1 cellular context compared by ENCODE assay signal in the genomic region with DNA sequence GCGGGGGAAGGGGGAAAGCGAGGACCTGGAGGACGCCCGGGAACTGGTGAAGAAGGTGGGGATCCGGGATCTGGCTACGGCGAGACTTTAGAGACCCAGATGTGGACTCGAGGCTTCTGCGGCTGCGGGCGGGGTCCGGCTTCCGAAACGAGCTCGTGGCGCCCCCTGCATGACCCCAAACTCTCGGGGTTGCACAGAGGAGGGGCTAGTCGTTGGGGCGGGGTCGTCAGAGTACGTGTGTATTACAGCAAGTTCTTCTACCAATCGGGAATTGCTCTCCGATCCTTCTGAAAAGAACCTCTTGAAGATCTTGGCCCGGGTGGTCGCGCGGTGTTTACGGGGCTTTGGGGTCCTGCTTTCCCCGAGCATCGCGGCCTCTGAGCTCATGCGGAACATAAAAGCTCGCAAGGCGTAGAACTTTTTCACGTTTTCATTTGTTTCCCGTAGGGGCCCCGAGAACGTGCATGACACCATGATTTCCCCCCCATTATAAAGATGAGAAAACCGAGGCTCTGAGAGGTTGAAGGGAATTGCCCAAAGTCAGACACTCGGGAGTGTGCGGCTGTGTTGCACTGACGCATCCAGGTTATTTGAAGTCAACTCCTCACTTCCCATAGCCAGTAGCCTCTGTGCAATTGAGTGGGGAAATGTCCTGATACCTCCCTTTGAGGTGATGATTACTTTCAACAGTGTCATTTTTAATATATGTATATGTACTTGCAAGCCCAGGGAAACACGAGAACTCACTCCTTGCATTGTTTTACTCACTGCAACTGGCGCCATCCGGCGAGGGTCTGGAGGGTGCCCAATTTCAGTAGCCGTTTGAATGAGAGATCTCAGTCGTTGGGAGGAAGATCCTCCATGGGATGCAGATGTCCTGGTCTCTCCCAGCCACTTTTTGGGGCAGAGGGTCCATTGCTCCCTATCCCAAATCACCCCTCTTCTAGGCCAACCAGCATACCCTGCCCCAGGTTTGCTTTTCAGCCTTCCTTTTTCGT.
TF ChIP-seq lines count a peak whose summit lies in the region.

A gene (minus strand): TSS at position 149 of the 998 bp plus-strand sequence. CDS start 512 bp downstream, outside the sequence.

TF ChIP-seq in GM23338, 12 proteins besides CTCF, POLR2A, EP300 and RAD21 (continued from another document):
- TF ChIP-seq, protein P1, sequence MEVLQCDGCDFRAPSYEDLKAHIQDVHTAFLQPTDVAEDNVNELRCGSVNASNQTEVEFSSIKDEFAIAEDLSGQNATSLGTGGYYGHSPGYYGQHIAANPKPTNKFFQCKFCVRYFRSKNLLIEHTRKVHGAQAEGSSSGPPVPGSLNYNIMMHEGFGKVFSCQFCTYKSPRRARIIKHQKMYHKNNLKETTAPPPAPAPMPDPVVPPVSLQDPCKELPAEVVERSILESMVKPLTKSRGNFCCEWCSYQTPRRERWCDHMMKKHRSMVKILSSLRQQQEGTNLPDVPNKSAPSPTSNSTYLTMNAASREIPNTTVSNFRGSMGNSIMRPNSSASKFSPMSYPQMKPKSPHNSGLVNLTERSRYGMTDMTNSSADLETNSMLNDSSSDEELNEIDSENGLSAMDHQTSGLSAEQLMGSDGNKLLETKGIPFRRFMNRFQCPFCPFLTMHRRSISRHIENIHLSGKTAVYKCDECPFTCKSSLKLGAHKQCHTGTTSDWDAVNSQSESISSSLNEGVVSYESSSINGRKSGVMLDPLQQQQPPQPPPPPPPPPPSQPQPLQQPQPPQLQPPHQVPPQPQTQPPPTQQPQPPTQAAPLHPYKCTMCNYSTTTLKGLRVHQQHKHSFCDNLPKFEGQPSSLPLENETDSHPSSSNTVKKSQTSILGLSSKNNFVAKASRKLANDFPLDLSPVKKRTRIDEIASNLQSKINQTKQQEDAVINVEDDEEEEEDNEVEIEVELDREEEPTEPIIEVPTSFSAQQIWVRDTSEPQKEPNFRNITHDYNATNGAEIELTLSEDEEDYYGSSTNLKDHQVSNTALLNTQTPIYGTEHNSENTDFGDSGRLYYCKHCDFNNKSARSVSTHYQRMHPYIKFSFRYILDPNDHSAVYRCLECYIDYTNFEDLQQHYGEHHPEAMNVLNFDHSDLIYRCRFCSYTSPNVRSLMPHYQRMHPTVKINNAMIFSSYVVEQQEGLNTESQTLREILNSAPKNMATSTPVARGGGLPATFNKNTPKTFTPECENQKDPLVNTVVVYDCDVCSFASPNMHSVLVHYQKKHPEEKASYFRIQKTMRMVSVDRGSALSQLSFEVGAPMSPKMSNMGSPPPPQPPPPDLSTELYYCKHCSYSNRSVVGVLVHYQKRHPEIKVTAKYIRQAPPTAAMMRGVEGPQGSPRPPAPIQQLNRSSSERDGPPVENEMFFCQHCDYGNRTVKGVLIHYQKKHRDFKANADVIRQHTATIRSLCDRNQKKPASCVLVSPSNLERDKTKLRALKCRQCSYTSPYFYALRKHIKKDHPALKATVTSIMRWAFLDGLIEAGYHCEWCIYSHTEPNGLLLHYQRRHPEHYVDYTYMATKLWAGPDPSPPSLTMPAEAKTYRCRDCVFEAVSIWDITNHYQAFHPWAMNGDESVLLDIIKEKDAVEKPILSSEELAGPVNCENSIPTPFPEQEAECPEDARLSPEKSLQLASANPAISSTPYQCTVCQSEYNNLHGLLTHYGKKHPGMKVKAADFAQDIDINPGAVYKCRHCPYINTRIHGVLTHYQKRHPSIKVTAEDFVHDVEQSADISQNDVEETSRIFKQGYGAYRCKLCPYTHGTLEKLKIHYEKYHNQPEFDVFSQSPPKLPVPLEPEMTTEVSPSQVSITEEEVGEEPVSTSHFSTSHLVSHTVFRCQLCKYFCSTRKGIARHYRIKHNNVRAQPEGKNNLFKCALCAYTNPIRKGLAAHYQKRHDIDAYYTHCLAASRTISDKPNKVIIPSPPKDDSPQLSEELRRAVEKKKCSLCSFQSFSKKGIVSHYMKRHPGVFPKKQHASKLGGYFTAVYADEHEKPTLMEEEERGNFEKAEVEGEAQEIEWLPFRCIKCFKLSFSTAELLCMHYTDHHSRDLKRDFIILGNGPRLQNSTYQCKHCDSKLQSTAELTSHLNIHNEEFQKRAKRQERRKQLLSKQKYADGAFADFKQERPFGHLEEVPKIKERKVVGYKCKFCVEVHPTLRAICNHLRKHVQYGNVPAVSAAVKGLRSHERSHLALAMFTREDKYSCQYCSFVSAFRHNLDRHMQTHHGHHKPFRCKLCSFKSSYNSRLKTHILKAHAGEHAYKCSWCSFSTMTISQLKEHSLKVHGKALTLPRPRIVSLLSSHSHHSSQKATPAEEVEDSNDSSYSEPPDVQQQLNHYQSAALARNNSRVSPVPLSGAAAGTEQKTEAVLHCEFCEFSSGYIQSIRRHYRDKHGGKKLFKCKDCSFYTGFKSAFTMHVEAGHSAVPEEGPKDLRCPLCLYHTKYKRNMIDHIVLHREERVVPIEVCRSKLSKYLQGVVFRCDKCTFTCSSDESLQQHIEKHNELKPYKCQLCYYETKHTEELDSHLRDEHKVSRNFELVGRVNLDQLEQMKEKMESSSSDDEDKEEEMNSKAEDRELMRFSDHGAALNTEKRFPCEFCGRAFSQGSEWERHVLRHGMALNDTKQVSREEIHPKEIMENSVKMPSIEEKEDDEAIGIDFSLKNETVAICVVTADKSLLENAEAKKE (CRISPR knock-in tag; IDR thresholded peaks at IDR 0.05), result no peak
- TF ChIP-seq POLR2AphosphoS5 (IDR thresholded peaks at IDR 0.05; ENCODE audit: low read depth) (peak; percentile 31; the same call in 1 of the 2 replicates), STAT1 (IDR thresholded peaks at IDR 0.05; ENCODE audit: unreplicated experiment) (no peak), EZH2phosphoT487 (IDR thresholded peaks at IDR 0.05; ENCODE audit: unreplicated experiment) (no peak), CREB1 (CRISPR knock-in tag; IDR thresholded peaks at IDR 0.05; ENCODE audit: low read depth) (peak; percentile 23; the same call in 1 of the 2 replicates), JUNB (IDR thresholded peaks at IDR 0.05; ENCODE audit: unreplicated experiment) (no peak)
- TF ChIP-seq, protein P2, sequence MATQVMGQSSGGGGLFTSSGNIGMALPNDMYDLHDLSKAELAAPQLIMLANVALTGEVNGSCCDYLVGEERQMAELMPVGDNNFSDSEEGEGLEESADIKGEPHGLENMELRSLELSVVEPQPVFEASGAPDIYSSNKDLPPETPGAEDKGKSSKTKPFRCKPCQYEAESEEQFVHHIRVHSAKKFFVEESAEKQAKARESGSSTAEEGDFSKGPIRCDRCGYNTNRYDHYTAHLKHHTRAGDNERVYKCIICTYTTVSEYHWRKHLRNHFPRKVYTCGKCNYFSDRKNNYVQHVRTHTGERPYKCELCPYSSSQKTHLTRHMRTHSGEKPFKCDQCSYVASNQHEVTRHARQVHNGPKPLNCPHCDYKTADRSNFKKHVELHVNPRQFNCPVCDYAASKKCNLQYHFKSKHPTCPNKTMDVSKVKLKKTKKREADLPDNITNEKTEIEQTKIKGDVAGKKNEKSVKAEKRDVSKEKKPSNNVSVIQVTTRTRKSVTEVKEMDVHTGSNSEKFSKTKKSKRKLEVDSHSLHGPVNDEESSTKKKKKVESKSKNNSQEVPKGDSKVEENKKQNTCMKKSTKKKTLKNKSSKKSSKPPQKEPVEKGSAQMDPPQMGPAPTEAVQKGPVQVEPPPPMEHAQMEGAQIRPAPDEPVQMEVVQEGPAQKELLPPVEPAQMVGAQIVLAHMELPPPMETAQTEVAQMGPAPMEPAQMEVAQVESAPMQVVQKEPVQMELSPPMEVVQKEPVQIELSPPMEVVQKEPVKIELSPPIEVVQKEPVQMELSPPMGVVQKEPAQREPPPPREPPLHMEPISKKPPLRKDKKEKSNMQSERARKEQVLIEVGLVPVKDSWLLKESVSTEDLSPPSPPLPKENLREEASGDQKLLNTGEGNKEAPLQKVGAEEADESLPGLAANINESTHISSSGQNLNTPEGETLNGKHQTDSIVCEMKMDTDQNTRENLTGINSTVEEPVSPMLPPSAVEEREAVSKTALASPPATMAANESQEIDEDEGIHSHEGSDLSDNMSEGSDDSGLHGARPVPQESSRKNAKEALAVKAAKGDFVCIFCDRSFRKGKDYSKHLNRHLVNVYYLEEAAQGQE (IDR thresholded peaks at IDR 0.05; ENCODE audit: unreplicated experiment), result no peak
